In genomic region chr4:10740227-10740626, GRCh38 we compare ENCODE assay signal across 21 cellular contexts. TPM values are rescaled to one million over a fixed set of nuclear protein-coding genes. Genes with fewer than 3 reads are reported as not detected.
DNase-seq lines count a peak whose midpoint lies in the region; ATAC-seq, FAIRE-seq and TF ChIP-seq lines count a peak whose summit lies in the region.
"Had no signal": no experiment of that assay in that cellular context is flagged by ENCODE, and none has a peak within 500 bp of the region (broad histone marks: within the 10 kb centered on the region; RNA-seq: fewer than 3 reads in every experiment).

No MANE protein-coding gene starts in this region.

- no peak overlapping the region for H2AFZ ChIP-seq in astrocyte (ENCODE audit: low read depth, low read length)
- H2AFZ ChIP-seq: GM23248 had no signal

- peak overlapping the region; percentile 20 for H3K4me2 ChIP-seq in astrocyte (ENCODE audit: low read length)
- no peak overlapping the region for H3K4me2 ChIP-seq in mesendoderm (ENCODE audit: low read length)
- H3K4me2 ChIP-seq: BLaER1 had no signal

- H3K27me3 ChIP-seq in CD4-positive, CD25-positive, alpha-beta regulatory T cell (ENCODE audit: control insufficient read depth, insufficient read depth, low read length) = no peaks in the 10 kb centered on the region
- H3K27me3 ChIP-seq in astrocyte (ENCODE audit: insufficient read depth, low read length) (no peaks in the 10 kb centered on the region), mesendoderm (ENCODE audit: insufficient read depth, low read length, poor library complexity) (no peaks in the 10 kb centered on the region)
- H3K27me3 ChIP-seq: BLaER1 had no signal

- no peaks in the 10 kb centered on the region for H3K27me3 Mint-ChIP-seq in CD4-positive, CD25-positive, alpha-beta regulatory T cell
- peaks cover 1% of the 10 kb centered on the region for H3K27me3 Mint-ChIP-seq in astrocyte (ENCODE audit: low read depth, unreplicated experiment)
- H3K27me3 Mint-ChIP-seq: B cell; CD4-positive, alpha-beta T cell; CD8-positive, alpha-beta memory T cell had no signal

- H4K20me1 ChIP-seq in astrocyte (ENCODE audit: insufficient read depth, low read length) = no peaks in the 10 kb centered on the region
- H4K20me1 ChIP-seq: BLaER1 had no signal

- in situ Hi-C loops in GM13977 (cut with MboI; ENCODE audit: low pct_unique_long_range_greater_than_20kb, low sequenced_read_pairs, unreplicated experiment) = loop anchor here (25.0 kb wide), 1 partner anchor 672 kb away; no protein-coding TSS in a partner anchor

- H2BK15ac ChIP-seq in mesendoderm (replicated peaks; ENCODE audit: low read depth) = no peak overlapping the region

- no peak overlapping the region for H3K4me3 Mint-ChIP-seq in CD4-positive, CD25-positive, alpha-beta regulatory T cell
- H3K4me3 Mint-ChIP-seq in astrocyte (ENCODE audit: unreplicated experiment) = no peak overlapping the region
- H3K4me3 Mint-ChIP-seq: B cell; CD4-positive, alpha-beta T cell; CD8-positive, alpha-beta memory T cell had no signal

- H3K4ac ChIP-seq in mesendoderm (ENCODE audit: low read depth, low read length) = no peak overlapping the region

- no CpG with 5 or more reads among the region's 1 CpG for WGBS in mesendoderm (ENCODE audit: extremely low coverage, insufficient coverage, low lambda C conversion rate)

- no peak overlapping the region for H2BK5ac ChIP-seq in mesendoderm (ENCODE audit: low read length)

- H3K9me3 ChIP-seq in CD4-positive, CD25-positive, alpha-beta regulatory T cell (ENCODE audit: control insufficient read depth in 2 of 2, low read length in 2 of 2) = no peaks in the 10 kb centered on the region
- H3K9me3 ChIP-seq in astrocyte (ENCODE audit: insufficient read depth, low read depth, low read length) = no peaks in the 10 kb centered on the region
- H3K9me3 ChIP-seq: BLaER1 had no signal

- H4K8ac ChIP-seq in mesendoderm (ENCODE audit: low read depth, low read length) = no peak overlapping the region

- no peak overlapping the region for H3K4me3 ChIP-seq in CD4-positive, CD25-positive, alpha-beta regulatory T cell (ENCODE audit: low read depth, low read length)
- no peak overlapping the region for H3K4me3 ChIP-seq in astrocyte (ENCODE audit: insufficient read depth, low read depth, low read length)
- no peak overlapping the region for H3K4me3 ChIP-seq in mesendoderm (ENCODE audit: low read length)
- H3K4me3 ChIP-seq: BLaER1, GM23248 had no signal

- ATAC-seq in CD4-positive, CD25-positive, alpha-beta regulatory T cell (ENCODE audit: low read depth in 2 of 2) = peak; percentile 32 to 34

- H3K27ac ChIP-seq in CD4-positive, CD25-positive, alpha-beta regulatory T cell (ENCODE audit: insufficient read depth, low read length, poor library complexity, severe bottlenecking) = no peak overlapping the region
- H3K27ac ChIP-seq in astrocyte (ENCODE audit: low read depth, low read length) = no peak overlapping the region
- H3K27ac ChIP-seq in mesendoderm (ENCODE audit: low read depth, low read length) = no peak overlapping the region
- H3K27ac ChIP-seq: BLaER1, C4-2B, GM23248 had no signal

- peak; percentile 33 for FAIRE-seq in GM18507 (lab: Jason Lieb, UNC)
- FAIRE-seq in astrocyte (lab: Jason Lieb, UNC) = no peak
- FAIRE-seq: D721Med, H1 had no signal

- H2AK5ac ChIP-seq in mesendoderm (ENCODE audit: low read length) = no peak overlapping the region

- H3K79me2 ChIP-seq in astrocyte (ENCODE audit: insufficient read depth, low read length) = no peaks in the 10 kb centered on the region
- H3K79me2 ChIP-seq in mesendoderm (ENCODE audit: control insufficient read depth, insufficient read depth, low read length) = no peaks in the 10 kb centered on the region

- no peak overlapping the region for H3K56ac ChIP-seq in mesendoderm (ENCODE audit: low read length)

- H3K36me3 Mint-ChIP-seq in CD4-positive, CD25-positive, alpha-beta regulatory T cell = no peaks in the 10 kb centered on the region
- no peaks in the 10 kb centered on the region for H3K36me3 Mint-ChIP-seq in astrocyte (ENCODE audit: low read depth, unreplicated experiment)
- H3K36me3 Mint-ChIP-seq: CD8-positive, alpha-beta memory T cell had no signal

- no peaks in the 10 kb centered on the region for H3K4me1 ChIP-seq in CD4-positive, CD25-positive, alpha-beta regulatory T cell (ENCODE audit: control insufficient read depth, insufficient read depth, low read length, poor library complexity, severe bottlenecking)
- H3K4me1 ChIP-seq in astrocyte (ENCODE audit: insufficient read depth, low read length) (peaks cover 22% of the 10 kb centered on the region), mesendoderm (ENCODE audit: control insufficient read depth, low read depth, low read length) (no peaks in the 10 kb centered on the region)

- peaks cover 5 to 41% (median 6%) of the 10 kb centered on the region in 4 donors for H3K4me1 Mint-ChIP-seq in CD4-positive, CD25-positive, alpha-beta regulatory T cell
- no peaks in the 10 kb centered on the region for H3K4me1 Mint-ChIP-seq in astrocyte (ENCODE audit: low read depth, unreplicated experiment)
- H3K4me1 Mint-ChIP-seq: CD8-positive, alpha-beta memory T cell had no signal

- peak overlapping the region; percentile 39 for H3K18ac ChIP-seq in mesendoderm (ENCODE audit: low read length)

- no peak overlapping the region for H2BK120ac ChIP-seq in mesendoderm (ENCODE audit: low read depth, low read length)

- H3K9me3 Mint-ChIP-seq in CD4-positive, CD25-positive, alpha-beta regulatory T cell = peaks cover 0 to 1% (median 0%) of the 10 kb centered on the region in 7 donors
- no peaks in the 10 kb centered on the region for H3K9me3 Mint-ChIP-seq in astrocyte (ENCODE audit: unreplicated experiment)
- H3K9me3 Mint-ChIP-seq: CD4-positive, alpha-beta T cell; CD8-positive, alpha-beta memory T cell had no signal

- H3K9ac ChIP-seq in astrocyte (ENCODE audit: low read length) (no peak overlapping the region), mesendoderm (ENCODE audit: low read length) (no peak overlapping the region)
- H3K9ac ChIP-seq: BLaER1, GM23248 had no signal

- H4K5ac ChIP-seq in mesendoderm (ENCODE audit: low read length) = no peak overlapping the region

- H3K23ac ChIP-seq in mesendoderm (ENCODE audit: low read length) = no peak overlapping the region

- DNase-seq in CD4-positive, CD25-positive, alpha-beta regulatory T cell = no peak
- DNase-seq in GM18507 (ENCODE audit: extremely low spot score, insufficient read length, low read depth) (no peak), astrocyte (ENCODE audit: low read depth) (no peak), mesendoderm (no peak), AG08395 (ENCODE audit: low spot score) (no peak), GM13977 (ENCODE audit: low spot score) (no peak)
- DNase-seq: CD4-positive, alpha-beta T cell; CD8-positive, alpha-beta memory T cell; DMS 273 treated with DMSO at 0.1 percent for 48 hours; DMS79; EL; GDM1; GM23248; H7 had no signal

- H3K36me3 ChIP-seq in CD4-positive, CD25-positive, alpha-beta regulatory T cell (ENCODE audit: control insufficient read depth, insufficient read depth, low read length) = no peaks in the 10 kb centered on the region
- no peaks in the 10 kb centered on the region for H3K36me3 ChIP-seq in astrocyte (ENCODE audit: insufficient read depth, low read length)
- H3K36me3 ChIP-seq in mesendoderm (ENCODE audit: control insufficient read depth, insufficient read depth, low read length) = no peaks in the 10 kb centered on the region
- H3K36me3 ChIP-seq: BLaER1 had no signal

- TF ChIP-seq CTCF in astrocyte (IDR thresholded peaks at IDR 0.05; ENCODE audit: insufficient read depth, low read depth, low read length) (no peak), GM13977 (IDR thresholded peaks at IDR 0.05; ENCODE audit: extremely low read depth, insufficient read depth, missing control alignments) (no peak)

- H3K27ac Mint-ChIP-seq in CD4-positive, CD25-positive, alpha-beta regulatory T cell = peak overlapping the region in 2 of 3 donors; percentile 51 to 62
- no peak overlapping the region for H3K27ac Mint-ChIP-seq in astrocyte (ENCODE audit: unreplicated experiment)
- H3K27ac Mint-ChIP-seq: B cell; CD4-positive, alpha-beta T cell; CD8-positive, alpha-beta memory T cell had no signal

- H3K79me1 ChIP-seq in mesendoderm (ENCODE audit: low read length) = no peaks in the 10 kb centered on the region

RNA-seq across cellular contexts. Expression of gene CLNK, which starts 55.7 kb away (rescaled TPM):
- total RNA-seq in CD4-positive, CD25-positive, alpha-beta regulatory T cell = 0.67 TPM
- polyA plus RNA-seq in CD4-positive, CD25-positive, alpha-beta regulatory T cell = 1 to 10 TPM; 1.8 to 4.5 (median 2.5) TPM
- not detected in 2 replicates for total RNA-seq in astrocyte
- not detected for polyA plus RNA-seq in mesendoderm (2013, experiment 1 of 2)
- not detected for polyA plus RNA-seq in mesendoderm (2013, experiment 2 of 2)
- total RNA-seq: A172, A673, GM23248, H1, H7 had no signal
- polyA plus RNA-seq: CD8-positive, alpha-beta memory T cell; GM23248; H1 had no signal
